In genomic region chr6:168038576-168039140, GRCh38 we compare ENCODE assay signal across 19 cellular contexts. TPM values are rescaled to one million over a fixed set of nuclear protein-coding genes. Genes with fewer than 3 reads are reported as not detected.
A peak's percentile ranks its signal among the peaks of the same experiment; 100 is the strongest.
DNase-seq lines count a peak whose midpoint lies in the region; ATAC-seq, FAIRE-seq and TF ChIP-seq lines count a peak whose summit lies in the region.
"Had no signal": no experiment of that assay in that cellular context is flagged by ENCODE, and none has a peak within 500 bp of the region (broad histone marks: within the 10 kb centered on the region; RNA-seq: fewer than 3 reads in every experiment).

No MANE protein-coding gene starts in this region.

- 0 out of 2 replicates have a peak, but pooled peaks cover 7% of the 10 kb centered on the region for H3K36me3 ChIP-seq in BLaER1

- no peak overlapping the region for H3K4me2 ChIP-seq in BLaER1
- H3K4me2 ChIP-seq: A549 had no signal

- peaks cover 48% of the 10 kb centered on the region for H3K4me1 ChIP-seq in BLaER1

- no peak for DNase-seq in frontal cortex (ENCODE audit: low spot score in 2 of 2)
- peak; percentile 77 for DNase-seq in posterior vena cava (ENCODE audit: low spot score)
- no peak for DNase-seq in RPMI8226
- DNase-seq in G401 (ENCODE audit: low spot score), result no peak
- DNase-seq in Ammon's horn (ENCODE audit: low spot score), result no peak
- DNase-seq: CD4-positive, CD25-positive, alpha-beta regulatory T cell; DMS 273 treated with DMSO at 0.1 percent for 48 hours; GOT3; H9 had no signal

- FAIRE-seq in frontal cortex (lab: Jason Lieb, UNC), result peak; percentile 10
- FAIRE-seq: A549, GM12878, GM18507, GM19239 had no signal

- in situ Hi-C loops in G401 (cut with HindIII; ENCODE audit: low sequenced_read_pairs), result no loop called here

- no peak overlapping the region for H3K27ac ChIP-seq in BLaER1
- peak overlapping the region; percentile 8; the same call in 1 of the 2 replicates for H3K27ac ChIP-seq in C4-2B
- H3K27ac ChIP-seq: A549 had no signal

- no peaks in the 10 kb centered on the region for H4K20me1 ChIP-seq in BLaER1

- H3K4me3 ChIP-seq in BLaER1, result 0 out of 2 replicates have a peak overlapping the region, but pooled peaks have one; percentile 17
- H3K4me3 ChIP-seq: A549, GM12878 had no signal

- peaks cover 49% of the 10 kb centered on the region for H3K9me3 ChIP-seq in BLaER1

- TF ChIP-seq CTCF in C4-2B (conservative IDR thresholded peaks at IDR 0.05), result no peak

- no peaks in the 10 kb centered on the region for H3K27me3 ChIP-seq in BLaER1

- intact Hi-C loops in posterior vena cava (cut with DNase I), result no loop called here

- ATAC-seq in GM18519 (IDR thresholded peaks at IDR 0.05; ENCODE audit: low FRiP score, unreplicated experiment), result no peak
- ATAC-seq: A549, GM12878 had no signal

- H3K9ac ChIP-seq in BLaER1, result no peak overlapping the region

RNA-seq across cellular contexts. Expression of gene FRMD1, which starts 40.4 kb away (rescaled TPM):
- not detected for total RNA-seq in frontal cortex
- total RNA-seq in posterior vena cava, result under 1 TPM in 1 of 2 donors, not detected in 1; 0.14 TPM
- total RNA-seq in G401 (2014; rRNA removed; shearing (Covaris generic)), result not detected in 2 replicates
- total RNA-seq: Calu3; CD4-positive, CD25-positive, alpha-beta regulatory T cell; Daoy; GM12878; H9; HT-29 had no signal

RNA-seq across cellular contexts. Expression of gene KIF25, which starts 41.2 kb away (rescaled TPM):
- 0.41 TPM for total RNA-seq in frontal cortex
- not detected for total RNA-seq in posterior vena cava
- total RNA-seq in G401 (2014; rRNA removed; shearing (Covaris generic)), result not detected in 2 replicates
- total RNA-seq: Calu3; CD4-positive, CD25-positive, alpha-beta regulatory T cell; Daoy; GM12878; HT-29 had no signal
